Comparison of ENCODE assay signal across 1 cellular context in genomic region chr9:33307067-33307466, GRCh38.
TF ChIP-seq lines count a peak whose summit lies in the region.

No MANE protein-coding gene starts in this region.

TF ChIP-seq in HepG2, 621 proteins besides CTCF, POLR2A, EP300 and RAD21:
- no peak for TF ChIP-seq CBX5 (CRISPR knock-in tag; IDR thresholded peaks at IDR 0.05; ENCODE audit: borderline replicate concordance)
- no peak for TF ChIP-seq CHCHD3 (CRISPR knock-in tag; IDR thresholded peaks at IDR 0.05)
- TF ChIP-seq KLF16 (CRISPR knock-in tag; IDR thresholded peaks at IDR 0.05) = no peak
- no peak for TF ChIP-seq ZBTB3 (CRISPR knock-in tag; IDR thresholded peaks at IDR 0.05; ENCODE audit: borderline replicate concordance, low read depth)
- no peak for TF ChIP-seq ZNF75D (CRISPR knock-in tag; IDR thresholded peaks at IDR 0.05; ENCODE audit: borderline replicate concordance)
- no peak for TF ChIP-seq ZBTB40 (IDR thresholded peaks at IDR 0.05)
- TF ChIP-seq ZBTB40 (CRISPR knock-in tag; IDR thresholded peaks at IDR 0.05) = no peak
- TF ChIP-seq HNF4A (CRISPR knock-in tag; IDR thresholded peaks at IDR 0.05) = no peak
- no peak for TF ChIP-seq THRA (CRISPR knock-in tag; IDR thresholded peaks at IDR 0.05; ENCODE audit: borderline replicate concordance)
- TF ChIP-seq E2F5 (CRISPR knock-in tag; conservative IDR thresholded peaks at IDR 0.05) = no peak
- no peak for TF ChIP-seq ZNF253 (CRISPR knock-in tag; IDR thresholded peaks at IDR 0.05; ENCODE audit: borderline replicate concordance)
- no peak for TF ChIP-seq ZNF569 (CRISPR knock-in tag; IDR thresholded peaks at IDR 0.05; ENCODE audit: borderline replicate concordance)
- no peak for TF ChIP-seq THAP8 (CRISPR knock-in tag; IDR thresholded peaks at IDR 0.05; ENCODE audit: borderline replicate concordance)
- TF ChIP-seq SUZ12 (IDR thresholded peaks at IDR 0.05; ENCODE audit: low read depth, low read length) = no peak
- TF ChIP-seq TEF (CRISPR knock-in tag; IDR thresholded peaks at IDR 0.05) = no peak
- no peak for TF ChIP-seq CAMTA2 (CRISPR knock-in tag; IDR thresholded peaks at IDR 0.05; ENCODE audit: borderline replicate concordance)
- no peak for TF ChIP-seq KAT8 (CRISPR knock-in tag; IDR thresholded peaks at IDR 0.05)
- TF ChIP-seq FIP1L1 (IDR thresholded peaks at IDR 0.05; ENCODE audit: borderline replicate concordance, insufficient read depth, low read depth, low read length) = no peak
- no peak for TF ChIP-seq HMG20B (CRISPR knock-in tag; conservative IDR thresholded peaks at IDR 0.05)
